8 cellular contexts compared by ENCODE assay signal in the genomic region with DNA sequence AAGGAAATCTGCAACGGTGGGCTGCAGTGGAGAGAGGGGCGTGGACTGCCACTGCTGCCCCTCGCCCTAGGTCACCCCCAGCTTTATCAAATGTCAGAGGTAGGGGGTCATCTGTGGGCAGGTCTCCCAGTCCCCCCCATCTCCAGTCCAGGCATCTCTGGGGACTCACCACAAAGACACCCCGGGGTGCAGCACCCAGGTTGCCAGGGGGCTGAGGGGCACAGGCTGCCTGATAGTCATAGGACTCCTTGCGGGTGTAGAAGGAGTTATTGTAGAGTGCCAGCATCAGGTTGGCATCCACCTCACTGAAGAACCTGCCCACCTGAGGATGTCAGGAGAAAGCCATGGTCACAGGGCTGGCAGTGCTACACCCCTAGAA. TPM values are rescaled to one million over a fixed set of nuclear protein-coding genes. Genes with fewer than 3 reads are reported as not detected.
DNase-seq lines count a peak whose midpoint lies in the region; ATAC-seq and TF ChIP-seq lines count a peak whose summit lies in the region.
"Had no signal": no experiment of that assay in that cellular context is flagged by ENCODE, and none has a peak within 500 bp of the region (broad histone marks: within the 10 kb centered on the region; RNA-seq: fewer than 3 reads in every experiment).

No MANE protein-coding gene starts in this region.

- POLR2A ChIA-PET in T-cell (lab: Charles Lee), result interaction anchor here in 1 of 2 donors (0.6 to 1.1 kb wide), 3 partner anchors 9 to 37 kb away, joined by 3 to 8 read pairs (median 3); no protein-coding TSS in a partner anchor

- intact Hi-C loops in CD14-positive monocyte (cut with micrococcal nuclease), result no loop called here
- intact Hi-C loops in lower leg skin (cut with DNase I; ENCODE audit: low total_unique reads), result no loop called here

- DNase-seq in CD14-positive monocyte (ENCODE audit: low spot score) (no peak), T-cell (no peak), lower leg skin (ENCODE audit: low spot score in 2 of 2) (no peak), NCI-H2029 (lab: John Stamatoyannopoulos, UW) (no peak)
- DNase-seq in activated CD4-positive, CD25-positive, alpha-beta regulatory T cell (lab: John Stamatoyannopoulos, UW), result no peak
- DNase-seq: cortex of kidney, DMS 273 treated with DMSO at 0.1 percent for 48 hours had no signal

- CTCF ChIA-PET in T-cell (lab: Charles Lee), result interaction anchor here in 1 of 2 donors (1.0 to 1.2 kb wide), 2 partner anchors 16 to 29 kb away, joined by 4 read pairs; no protein-coding TSS in a partner anchor

- H3K4me3 Mint-ChIP-seq in CD14-positive monocyte (peak overlapping the region; percentile 77 to 87), T-cell (peak overlapping the region; percentile 86 to 89 (median 88))

- peaks cover 0 to 3% (median 0%) of the 10 kb centered on the region in 7 donors for H3K9me3 Mint-ChIP-seq in CD14-positive monocyte
- no peaks in the 10 kb centered on the region for H3K9me3 Mint-ChIP-seq in T-cell

- H3K4me1 Mint-ChIP-seq in CD14-positive monocyte (peaks cover 13% of the 10 kb centered on the region), T-cell (peaks cover 17 to 35% (median 23%) of the 10 kb centered on the region in 3 donors)

- H3K27ac Mint-ChIP-seq in CD14-positive monocyte (peak overlapping the region in 3 of 7 donors; percentile 11 to 72 (median 66)), T-cell (peak overlapping the region; percentile 87 to 95)

- 71 to 79% methylated on average over 5 of the region's 5 CpGs for WGBS in lower leg skin, 2 donors

- H3K4me3 ChIP-seq in lower leg skin (ENCODE audit: low read depth, poor library complexity, severe bottlenecking), result peak overlapping the region; percentile 32

- no peak for ATAC-seq in T-cell (replicated peaks in 1 of 4)
- no peak for ATAC-seq in GM21786 (IDR thresholded peaks at IDR 0.05; ENCODE audit: unreplicated experiment)

- no peaks in the 10 kb centered on the region for H3K36me3 Mint-ChIP-seq in CD14-positive monocyte
- H3K36me3 Mint-ChIP-seq in T-cell, result no peaks in the 10 kb centered on the region

- H3K27me3 Mint-ChIP-seq in CD14-positive monocyte (ENCODE audit: low read depth in 3 of 3), result peaks cover 11 to 30% (median 14%) of the 10 kb centered on the region in 3 donors
- H3K27me3 Mint-ChIP-seq in T-cell, result no peaks in the 10 kb centered on the region

- TF ChIP-seq CTCF in CD14-positive monocyte (IDR thresholded peaks at IDR 0.05), result no peak
- TF ChIP-seq CTCF in lower leg skin (IDR thresholded peaks at IDR 0.05), result no peak

- no peak for TF ChIP-seq POLR2A in lower leg skin (IDR thresholded peaks at IDR 0.05)

RNA-seq across cellular contexts. Expression of gene TMEM115, which starts 6.5 kb away (rescaled TPM):
- polyA plus RNA-seq in CD14-positive monocyte, result 10 to 100 TPM; 32.9 to 36.2 TPM
- total RNA-seq in T-cell (10 to 100 TPM; 13.9 to 35.2 (median 33.1) TPM), lower leg skin (10 to 100 TPM; 90.5 to 92.7 (median 92.4) TPM)

RNA-seq across cellular contexts. Expression of gene CYB561D2, which starts 15.2 kb away (rescaled TPM):
- polyA plus RNA-seq in CD14-positive monocyte, result 10 to 100 TPM; 82.5 to 94.0 TPM
- total RNA-seq in T-cell, result 10 to 100 TPM; 25.7 to 45.3 (median 32.7) TPM
- total RNA-seq in lower leg skin, result 10 to 100 TPM in 2 of 4 donors, 1 to 10 TPM in 2; 6.0 to 19.7 (median 11.6) TPM

RNA-seq across cellular contexts. Expression of gene NPRL2, which starts 15.3 kb away (rescaled TPM):
- polyA plus RNA-seq in CD14-positive monocyte, result 10 to 100 TPM; 20.9 to 23.5 TPM
- total RNA-seq in T-cell (10 to 100 TPM; 26.6 to 52.2 (median 48.1) TPM), lower leg skin (10 to 100 TPM; 17.3 to 28.0 (median 23.2) TPM)

RNA-seq across cellular contexts. Expression of gene ZMYND10, which starts 20.3 kb away (rescaled TPM):
- polyA plus RNA-seq in CD14-positive monocyte, result under 1 TPM; 0.12 to 0.19 TPM
- total RNA-seq in T-cell (1 to 10 TPM; 1.2 to 6.1 (median 2.9) TPM), lower leg skin (1 to 10 TPM in 1 of 4 donors, under 1 TPM in 2, not detected in 1; 0.42 to 1.8 (median 0.74) TPM)

RNA-seq across cellular contexts. Expression of gene RASSF1, which starts 25.2 kb away (rescaled TPM):
- 10 to 100 TPM; 16.0 to 24.0 TPM for polyA plus RNA-seq in CD14-positive monocyte
- 100 to 1,000 TPM in 1 of 5 donors, 10 to 100 TPM in 4; 73.2 to 153 (median 79.6) TPM for total RNA-seq in T-cell
- total RNA-seq in lower leg skin, result 10 to 100 TPM; 33.5 to 50.0 (median 47.2) TPM
